18 cellular contexts compared by ENCODE assay signal in the genomic region with DNA sequence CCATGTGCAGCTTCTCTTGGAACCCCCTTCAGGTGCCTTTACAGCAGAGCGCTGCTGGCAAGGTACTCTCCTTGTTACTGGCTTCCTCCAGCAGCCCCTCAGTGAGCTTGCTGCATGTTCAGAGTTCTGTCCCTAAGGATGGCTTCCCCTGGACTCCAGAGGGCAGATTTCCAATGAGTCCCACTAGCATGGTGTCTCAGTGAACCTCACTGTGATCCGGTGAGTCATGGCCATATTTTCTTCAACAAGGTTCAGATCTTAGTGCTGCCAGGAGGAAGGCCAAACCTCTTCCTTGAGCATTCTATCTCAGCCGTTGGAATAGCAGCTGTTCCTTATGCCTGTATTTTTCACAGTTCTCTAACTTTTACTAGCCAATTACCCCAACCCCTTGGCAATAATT.
DNase-seq lines count a peak whose midpoint lies in the region; ATAC-seq and TF ChIP-seq lines count a peak whose summit lies in the region.
"Had no signal": no experiment of that assay in that cellular context is flagged by ENCODE, and none has a peak within 500 bp of the region (broad histone marks: within the 10 kb centered on the region; RNA-seq: fewer than 3 reads in every experiment).

No MANE protein-coding gene starts in this region.

- no peaks in the 10 kb centered on the region for H4K20me1 ChIP-seq in fibroblast of lung (ENCODE audit: control insufficient read depth, extremely low read depth, insufficient read depth, low read length)

- no peak for ATAC-seq in HG02588 (IDR thresholded peaks at IDR 0.05; ENCODE audit: unreplicated experiment)
- ATAC-seq in upper lobe of right lung, result no peak
- ATAC-seq: gastroesophageal sphincter, GM12878, Panc1 had no signal

- DNase-seq in ELR (ENCODE audit: low read depth) (peak; percentile 70), MG63 (peak; percentile 30), fibroblast of lung (ENCODE audit: low read depth in 2 of 2) (peak; percentile 35 to 67), retinal pigment epithelial cell (ENCODE audit: low read depth) (peak; percentile 1), DMS79 (lab: John Stamatoyannopoulos, UW) (no peak), upper lobe of right lung (no peak), NCI-H526 treated with DMSO at 0.1 percent for 48 hours (lab: John Stamatoyannopoulos, UW) (no peak)
- DNase-seq: activated CD4-positive, alpha-beta T cell treated with anti-CD3 and anti-CD28 coated beads, Interleukin-2, amount 50 U/mL, for 1 hour; activated effector memory CD4-positive, alpha-beta T cell treated with Interleukin-2 at 50 U/mL for 16 hours; NCI-H1436; NCI-H510A treated with DMSO at 0.1 percent for 48 hours; spleen; T-helper 2 cell had no signal

- peaks cover 2% of the 10 kb centered on the region for H3K4me1 ChIP-seq in fibroblast of lung (ENCODE audit: control insufficient read depth, extremely low read depth, insufficient read depth, low read length)
- no peaks in the 10 kb centered on the region for H3K4me1 ChIP-seq in upper lobe of right lung
- H3K4me1 ChIP-seq: gastroesophageal sphincter, spleen, thyroid gland had no signal

- H3K4me3 ChIP-seq in MG63, result no peak overlapping the region
- no peak overlapping the region for H3K4me3 ChIP-seq in fibroblast of lung (replicated peaks in 1 of 4; ENCODE audit: control extremely low read depth in 1 of 4, insufficient read depth in 1 of 4, low read depth in 3 of 4, low read length in 4 of 4)
- no peak overlapping the region for H3K4me3 ChIP-seq in retinal pigment epithelial cell (ENCODE audit: low read length)
- H3K4me3 ChIP-seq in upper lobe of right lung, result no peak overlapping the region
- H3K4me3 ChIP-seq: gastroesophageal sphincter, GM12878, spleen, thyroid gland had no signal

- H3K27ac ChIP-seq in fibroblast of lung (ENCODE audit: insufficient read depth, low read length) (no peak overlapping the region), upper lobe of right lung (no peak overlapping the region)
- H3K27ac ChIP-seq: gastroesophageal sphincter, spleen, thyroid gland had no signal

- no peak overlapping the region for H3K4me2 ChIP-seq in fibroblast of lung (ENCODE audit: extremely low read depth, insufficient read depth, low read length)

- no peak overlapping the region for H2AFZ ChIP-seq in fibroblast of lung (ENCODE audit: low read length)

- H3K9me3 ChIP-seq in MG63 (no peaks in the 10 kb centered on the region), fibroblast of lung (ENCODE audit: control insufficient read depth, insufficient read depth, low read depth, low read length) (no peaks in the 10 kb centered on the region), upper lobe of right lung (no peaks in the 10 kb centered on the region)
- H3K9me3 ChIP-seq: gastroesophageal sphincter, thyroid gland had no signal

- intact Hi-C loops in upper lobe of right lung (cut with DNase I), result no loop called here

- H3K27me3 ChIP-seq in MG63, result no peaks in the 10 kb centered on the region
- H3K27me3 ChIP-seq in fibroblast of lung (ENCODE audit: control insufficient read depth, insufficient read depth, low read length), result no peaks in the 10 kb centered on the region
- no peaks in the 10 kb centered on the region for H3K27me3 ChIP-seq in upper lobe of right lung
- H3K27me3 ChIP-seq: gastroesophageal sphincter, spleen, thyroid gland had no signal

- no peaks in the 10 kb centered on the region for H3K79me2 ChIP-seq in fibroblast of lung (ENCODE audit: control insufficient read depth, insufficient read depth, low read length)

- no peak for TF ChIP-seq CTCF in fibroblast of lung (conservative IDR thresholded peaks at IDR 0.05 in 1 of 2, IDR thresholded peaks at IDR 0.05 in 1 of 2; ENCODE audit: low read depth in 1 of 2, low read length in 2 of 2)
- TF ChIP-seq CTCF in retinal pigment epithelial cell (conservative IDR thresholded peaks at IDR 0.05; ENCODE audit: low read depth, low read length), result no peak
- no peak for TF ChIP-seq CTCF in upper lobe of right lung (IDR thresholded peaks at IDR 0.05)

- H3K36me3 ChIP-seq in MG63, result no peaks in the 10 kb centered on the region
- H3K36me3 ChIP-seq in fibroblast of lung (ENCODE audit: control insufficient read depth, insufficient read depth, low read length), result no peaks in the 10 kb centered on the region
- no peaks in the 10 kb centered on the region for H3K36me3 ChIP-seq in upper lobe of right lung
- H3K36me3 ChIP-seq: gastroesophageal sphincter, spleen, thyroid gland had no signal

- H3K9ac ChIP-seq in fibroblast of lung (ENCODE audit: insufficient read depth, low read length), result no peak overlapping the region

Comparison
In these comparisons a context has a peak if more than half of its experiments do, and no peak if none do; other contexts are left out.
1. DNase-seq: peak in ELR (single experiment), MG63 (single experiment), fibroblast of lung (2 of 2) and retinal pigment epithelial cell (single experiment); none in DMS79 (single experiment), upper lobe of right lung (single experiment) and NCI-H526 treated with DMSO at 0.1 percent for 48 hours (single experiment).